In the genomic region with DNA sequence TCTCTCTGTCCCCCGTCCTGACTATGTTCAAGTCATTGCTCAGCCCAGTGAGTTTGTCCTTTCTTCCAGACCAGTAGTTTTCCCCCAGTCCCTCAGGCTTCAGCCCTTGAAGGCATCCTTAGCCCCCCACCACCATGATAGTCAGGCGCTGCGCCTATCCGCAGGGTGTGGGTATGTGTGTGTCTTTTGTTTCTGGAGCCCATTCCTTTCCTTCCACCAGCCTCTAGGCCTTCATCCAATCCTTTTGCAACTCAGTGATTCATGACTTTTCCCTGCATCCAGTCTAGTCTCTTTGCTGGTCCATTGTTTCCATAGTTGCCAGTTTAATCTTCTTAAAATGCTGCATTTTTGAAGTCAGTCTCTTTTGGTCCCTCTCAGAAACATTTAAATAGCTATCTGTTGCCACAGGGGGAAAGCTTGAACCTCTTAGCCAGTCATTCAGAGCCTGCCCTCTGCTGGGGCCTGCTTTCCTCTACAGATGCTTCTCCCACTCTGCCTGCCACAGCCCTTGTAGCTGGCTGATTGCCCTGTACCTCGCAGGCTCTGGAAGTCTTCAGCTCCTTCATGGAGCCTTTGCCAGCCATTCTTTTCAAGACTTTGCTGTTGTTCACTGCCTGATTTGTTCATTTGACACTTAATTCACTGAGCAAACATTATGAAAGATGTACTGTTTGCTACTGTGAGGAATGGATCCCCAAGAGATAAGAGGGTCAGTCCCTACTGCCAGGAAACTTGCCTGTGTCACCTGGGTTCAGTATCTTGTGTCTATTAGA, we compare ENCODE assay signal across 8 cellular contexts. TPM values are rescaled to one million over a fixed set of nuclear protein-coding genes. Genes with fewer than 3 reads are reported as not detected.
A peak's percentile ranks its signal among the peaks of the same experiment; 100 is the strongest.
DNase-seq lines count a peak whose midpoint lies in the region; ATAC-seq and TF ChIP-seq lines count a peak whose summit lies in the region.

No MANE protein-coding gene starts in this region.

- no peaks in the 10 kb centered on the region for H3K9me3 Mint-ChIP-seq in activated naive CD8-positive, alpha-beta T cell treated with anti-CD3 and anti-CD28 coated beads for 36 hours

- peak overlapping the region; percentile 54 for H3K27ac Mint-ChIP-seq in activated naive CD8-positive, alpha-beta T cell treated with anti-CD3 and anti-CD28 coated beads for 36 hours

- in situ Hi-C loops in SK-MEL-5 (cut with HindIII; ENCODE audit: low pct_unique_long_range_greater_than_20kb, low sequenced_read_pairs) = no loop called here

- no peaks in the 10 kb centered on the region for H3K79me2 ChIP-seq in Karpas-422 (ENCODE audit: low read length)

- peak; percentile 81 for DNase-seq in ELR (ENCODE audit: low read depth)
- peak; percentile 82 for DNase-seq in Karpas-422
- DNase-seq in SK-MEL-5 (ENCODE audit: low read depth, low spot score) = peak; percentile 82
- peak; percentile 57 for DNase-seq in activated naive CD8-positive, alpha-beta T cell treated with anti-CD3 and anti-CD28 coated beads for 36 hours
- DNase-seq in cardiac muscle cell (ENCODE audit: low read depth in 1 of 2, low spot score in 1 of 2) = peak; percentile 89 to 96
- DNase-seq in posterior vena cava (ENCODE audit: low spot score) = peak; percentile 93
- DNase-seq in ureter (ENCODE audit: low spot score) = peak; percentile 77

- H3K27ac ChIP-seq in Karpas-422 (ENCODE audit: low read length) (no peak overlapping the region), cardiac muscle cell (peak overlapping the region; percentile 78)

- H4K20me1 ChIP-seq in Karpas-422 (ENCODE audit: insufficient read depth, low read depth, low read length) = no peaks in the 10 kb centered on the region; the same call in 1 of the 2 replicates

- H3K9ac ChIP-seq in Karpas-422 (ENCODE audit: low read length) = no peak overlapping the region

- H3K27me3 ChIP-seq in Karpas-422 (ENCODE audit: low read length) = no peaks in the 10 kb centered on the region
- no peaks in the 10 kb centered on the region for H3K27me3 ChIP-seq in cardiac muscle cell

- H3K9me2 ChIP-seq in Karpas-422 (replicated peaks; ENCODE audit: insufficient read depth, low read length) = no peaks in the 10 kb centered on the region

- no peak overlapping the region for H2AFZ ChIP-seq in Karpas-422 (ENCODE audit: low read length)

- H3K9me3 ChIP-seq in Karpas-422 (ENCODE audit: low read length) (no peaks in the 10 kb centered on the region), cardiac muscle cell (ENCODE audit: low read depth) (no peaks in the 10 kb centered on the region)

- H3K4me1 ChIP-seq in Karpas-422 (ENCODE audit: low read length) (no peaks in the 10 kb centered on the region), cardiac muscle cell (ENCODE audit: low read depth) (peaks cover 37% of the 10 kb centered on the region)

- no peaks in the 10 kb centered on the region for H3K36me3 ChIP-seq in Karpas-422 (ENCODE audit: insufficient read depth, low read length)
- peaks cover 12% of the 10 kb centered on the region for H3K36me3 ChIP-seq in cardiac muscle cell

- H3K36me3 Mint-ChIP-seq in activated naive CD8-positive, alpha-beta T cell treated with anti-CD3 and anti-CD28 coated beads for 36 hours = no peaks in the 10 kb centered on the region

- peak; percentile 84 for TF ChIP-seq CTCF in cardiac muscle cell (IDR thresholded peaks at IDR 0.05; ENCODE audit: low read depth, low read length)

- no peak overlapping the region for H3K4me2 ChIP-seq in Karpas-422 (ENCODE audit: low read depth, low read length, poor library complexity, severe bottlenecking)

- peaks cover 28% of the 10 kb centered on the region for H3K4me1 Mint-ChIP-seq in activated naive CD8-positive, alpha-beta T cell treated with anti-CD3 and anti-CD28 coated beads for 36 hours

- intact Hi-C loops in posterior vena cava (cut with DNase I) = loop anchor here (5.0 to 10.0 kb wide), 3 partner anchors 58 to 186 kb away; partner anchors contain the start of genes CNEP1R1 (in 2 of the 2) and TENT4B (in 1 of the 2)

- H3K4me3 ChIP-seq in Karpas-422 (ENCODE audit: low read length) (no peak overlapping the region), cardiac muscle cell (no peak overlapping the region)

- peak; percentile 85 for ATAC-seq in GM21786 (IDR thresholded peaks at IDR 0.05; ENCODE audit: unreplicated experiment)

- H3K4me3 Mint-ChIP-seq in activated naive CD8-positive, alpha-beta T cell treated with anti-CD3 and anti-CD28 coated beads for 36 hours = no peak overlapping the region

- H3K27me3 Mint-ChIP-seq in activated naive CD8-positive, alpha-beta T cell treated with anti-CD3 and anti-CD28 coated beads for 36 hours = no peaks in the 10 kb centered on the region

RNA-seq across cellular contexts. Expression of gene ADCY7, which starts 55.9 kb away (rescaled TPM):
- 27.5 and 45.5 TPM in 2 replicates for total RNA-seq in Karpas-422 (2014; rRNA removed; shearing (Covaris generic); ENCODE audit: low replicate concordance)
- 4.2 and 4.4 TPM in 2 replicates for total RNA-seq in SK-MEL-5 (2014; rRNA removed; shearing (Covaris generic))
- 3.7 and 4.6 TPM in 2 replicates for polyA plus RNA-seq in SK-MEL-5 (2015; cell fraction: cytosol; rRNA removed)
- 8.6 and 12.7 TPM in 2 replicates for polyA plus RNA-seq in SK-MEL-5 (2015; cell fraction: nucleus; rRNA removed)
- 10 to 100 TPM; 72.3 to 73.1 TPM for total RNA-seq in activated naive CD8-positive, alpha-beta T cell treated with anti-CD3 and anti-CD28 coated beads for 36 hours
- total RNA-seq in cardiac muscle cell (18.2 and 28.8 TPM in 2 replicates), posterior vena cava (10 to 100 TPM; 31.3 to 50.2 TPM), ureter (18.6 TPM)
- 9.3 and 13.6 TPM in 2 replicates for polyA plus RNA-seq in cardiac muscle cell

RNA-seq across cellular contexts. Expression of gene TENT4B, which starts 57.3 kb away (rescaled TPM):
- 2.5 and 5.2 TPM in 2 replicates for total RNA-seq in Karpas-422 (2014; rRNA removed; shearing (Covaris generic); ENCODE audit: low replicate concordance)
- total RNA-seq in SK-MEL-5 (2014; rRNA removed; shearing (Covaris generic)) = 6.0 and 7.2 TPM in 2 replicates
- polyA plus RNA-seq in SK-MEL-5 (2015; cell fraction: cytosol; rRNA removed) = 6.3 and 10.3 TPM in 2 replicates
- 10.7 and 12.6 TPM in 2 replicates for polyA plus RNA-seq in SK-MEL-5 (2015; cell fraction: nucleus; rRNA removed)
- total RNA-seq in activated naive CD8-positive, alpha-beta T cell treated with anti-CD3 and anti-CD28 coated beads for 36 hours = 10 to 100 TPM; 18.6 to 19.7 TPM
- total RNA-seq in cardiac muscle cell = 10.6 and 15.0 TPM in 2 replicates
- polyA plus RNA-seq in cardiac muscle cell = 6.2 and 8.7 TPM in 2 replicates
- total RNA-seq in posterior vena cava = 10 to 100 TPM; 13.4 to 15.0 TPM
- total RNA-seq in ureter = 17.4 TPM
